ENCODE assay signal across 26 cellular contexts in genomic region chr22:39423976-39424375, GRCh38. TPM values are rescaled to one million over a fixed set of nuclear protein-coding genes. Genes with fewer than 3 reads are reported as not detected.
A peak's percentile ranks its signal among the peaks of the same experiment; 100 is the strongest.
DNase-seq lines count a peak whose midpoint lies in the region; FAIRE-seq and TF ChIP-seq lines count a peak whose summit lies in the region.
"Had no signal": no experiment of that assay in that cellular context is flagged by ENCODE, and none has a peak within 500 bp of the region (broad histone marks: within the 10 kb centered on the region; RNA-seq: fewer than 3 reads in every experiment).

No MANE protein-coding gene starts in this region.

- intact Hi-C loops in OCI-LY7 (cut with micrococcal nuclease; ENCODE audit: unreplicated experiment) = no loop called here
- intact Hi-C loops in activated T-helper 1 cell treated with anti-CD3 and anti-CD28 coated beads, Interleukin-12 subunit alpha, Interleukin-12 subunit beta, Interleukin-2, Interleukin-4 antibody, amounts not matched to agents 30 ng/mL and 10 ng/mL and 1 ng/mL, durations not matched to agents 14 hours and 24 hours and 36 hours (cut with micrococcal nuclease) = no loop called here

- no peak overlapping the region for H3K4me2 ChIP-seq in OCI-LY7 (ENCODE audit: low read length)
- H3K4me2 ChIP-seq: A549, BLaER1 had no signal

- no peaks in the 10 kb centered on the region for H4K20me1 ChIP-seq in OCI-LY7 (ENCODE audit: insufficient read depth, low read length)
- H4K20me1 ChIP-seq: BLaER1 had no signal

- no peaks in the 10 kb centered on the region for H3K4me1 ChIP-seq in HEK293 (ENCODE audit: control insufficient read depth, insufficient read depth, low read length)
- H3K4me1 ChIP-seq in OCI-LY7 (ENCODE audit: insufficient read depth, low read length, poor library complexity, severe bottlenecking) = peaks cover 2% of the 10 kb centered on the region
- H3K4me1 ChIP-seq: A549, BE2C had no signal

- CTCF ChIA-PET in HEK293 (lab: Yijun Ruan, JAX) (interaction anchor here (0.7 to 1.4 kb wide), 3 partner anchors 13 to 37 kb away, joined by 3 to 5 read pairs (median 4); partner anchors contain the start of gene TAB1), OCI-LY7 (lab: Charles Lee; ENCODE audit: unreplicated experiment) (no interaction called here)

- H3K27me3 Mint-ChIP-seq in activated T-helper 1 cell treated with anti-CD3 and anti-CD28 coated beads, Interleukin-12 subunit alpha, Interleukin-12 subunit beta, Interleukin-2, Interleukin-4 antibody, amounts not matched to agents 30 ng/mL and 10 ng/mL and 1 ng/mL, durations not matched to agents 14 hours and 24 hours and 36 hours (ENCODE audit: insufficient read depth) = no peaks in the 10 kb centered on the region
- H3K27me3 Mint-ChIP-seq: CD4-positive, alpha-beta memory T cell; CD4-positive, CD25-positive, alpha-beta regulatory T cell; CD8-positive, alpha-beta memory T cell had no signal

- H3K27ac Mint-ChIP-seq in activated T-helper 1 cell treated with anti-CD3 and anti-CD28 coated beads, Interleukin-12 subunit alpha, Interleukin-12 subunit beta, Interleukin-2, Interleukin-4 antibody, amounts not matched to agents 30 ng/mL and 10 ng/mL and 1 ng/mL, durations not matched to agents 14 hours and 24 hours and 36 hours = no peak overlapping the region
- H3K27ac Mint-ChIP-seq: CD14-positive monocyte; CD4-positive, CD25-positive, alpha-beta regulatory T cell; CD8-positive, alpha-beta memory T cell had no signal

- H3K9me3 ChIP-seq in HEK293 (ENCODE audit: control insufficient read depth, insufficient read depth, low read depth, low read length) = no peaks in the 10 kb centered on the region
- no peaks in the 10 kb centered on the region for H3K9me3 ChIP-seq in OCI-LY7 (ENCODE audit: low read length)
- H3K9me3 ChIP-seq: A549, BE2C, BLaER1 had no signal

- no peaks in the 10 kb centered on the region for H3K4me1 Mint-ChIP-seq in activated T-helper 1 cell treated with anti-CD3 and anti-CD28 coated beads, Interleukin-12 subunit alpha, Interleukin-12 subunit beta, Interleukin-2, Interleukin-4 antibody, amounts not matched to agents 30 ng/mL and 10 ng/mL and 1 ng/mL, durations not matched to agents 14 hours and 24 hours and 36 hours (ENCODE audit: low read depth)
- H3K4me1 Mint-ChIP-seq: CD14-positive monocyte; CD4-positive, alpha-beta memory T cell; CD8-positive, alpha-beta memory T cell had no signal

- TF ChIP-seq CTCF in HEK293 (tag by site-specific recombination; IDR thresholded peaks at IDR 0.05) = no peak
- no peak for TF ChIP-seq CTCF in OCI-LY7 (conservative IDR thresholded peaks at IDR 0.05; ENCODE audit: low read length)

- no peak overlapping the region for H3K4me3 Mint-ChIP-seq in activated T-helper 1 cell treated with anti-CD3 and anti-CD28 coated beads, Interleukin-12 subunit alpha, Interleukin-12 subunit beta, Interleukin-2, Interleukin-4 antibody, amounts not matched to agents 30 ng/mL and 10 ng/mL and 1 ng/mL, durations not matched to agents 14 hours and 24 hours and 36 hours
- H3K4me3 Mint-ChIP-seq: CD14-positive monocyte; CD4-positive, alpha-beta memory T cell; CD4-positive, CD25-positive, alpha-beta regulatory T cell; CD8-positive, alpha-beta memory T cell had no signal

- no peak for DNase-seq in OCI-LY7 (ENCODE audit: low spot score)
- DNase-seq in urothelium cell line (ENCODE audit: low spot score) = no peak
- no peak for DNase-seq in HT-29 (ENCODE audit: low spot score)
- no peak for DNase-seq in activated T-helper 1 cell treated with anti-CD3 and anti-CD28 coated beads, Interleukin-12 subunit alpha, Interleukin-12 subunit beta, Interleukin-2, Interleukin-4 antibody, amounts not matched to agents 30 ng/mL and 10 ng/mL and 1 ng/mL, durations not matched to agents 14 hours and 24 hours and 36 hours (ENCODE audit: low spot score)
- DNase-seq: ACHN; BE2C; C1 segment of cervical spinal cord; CD4-positive, alpha-beta memory T cell; CD4-positive, CD25-positive, alpha-beta regulatory T cell; COR-L47; DMS 273 treated with DMSO at 0.1 percent for 48 hours; DMS153; DMS53; DMS79; DND-41; EL; GDM1 had no signal

- peaks cover 15% of the 10 kb centered on the region for H3K36me3 Mint-ChIP-seq in activated T-helper 1 cell treated with anti-CD3 and anti-CD28 coated beads, Interleukin-12 subunit alpha, Interleukin-12 subunit beta, Interleukin-2, Interleukin-4 antibody, amounts not matched to agents 30 ng/mL and 10 ng/mL and 1 ng/mL, durations not matched to agents 14 hours and 24 hours and 36 hours (ENCODE audit: low read depth)

- H3K27ac ChIP-seq in HEK293 (ENCODE audit: extremely low read depth, low read depth, low read length) = no peak overlapping the region
- H3K27ac ChIP-seq in OCI-LY7 (ENCODE audit: low read depth, low read length, poor library complexity, severe bottlenecking) = no peak overlapping the region
- H3K27ac ChIP-seq: 22Rv1, A549, BLaER1 had no signal

- peak; percentile 79 for FAIRE-seq in urothelium cell line (lab: Jason Lieb, UNC)
- FAIRE-seq: A549, GM12878, GM12892, GM18507 had no signal

- H3K4me3 ChIP-seq in HEK293 (ENCODE audit: low read depth, low read length) (no peak overlapping the region), OCI-LY7 (ENCODE audit: low read depth, low read length, poor library complexity, severe bottlenecking) (no peak overlapping the region)
- H3K4me3 ChIP-seq: A549, BLaER1, GM12878 had no signal

- POLR2A ChIA-PET in HEK293 (lab: Yijun Ruan, JAX) (interaction anchor here (0.7 kb wide), 1 partner anchor 188 kb away, joined by 4 read pairs; no protein-coding TSS in a partner anchor), OCI-LY7 (lab: Charles Lee) (interaction anchor here (0.7 kb wide), 1 partner anchor 17 kb away, joined by 6 read pairs; no protein-coding TSS in a partner anchor)

- peaks cover 44 to 81% of the 10 kb centered on the region in 2 experiments; a peak in 2 of 3 replicates for H3K36me3 ChIP-seq in HEK293 (ENCODE audit: control insufficient read depth in 2 of 2, insufficient read depth in 1 of 2, low read length in 2 of 2)
- peaks cover 79% of the 10 kb centered on the region for H3K36me3 ChIP-seq in OCI-LY7 (ENCODE audit: insufficient read depth, low read length)

- no peak overlapping the region for H2AFZ ChIP-seq in OCI-LY7 (ENCODE audit: low read length)

- BruUV-seq in OCI-LY7 (replicated peaks; lab: Mats Ljungman, UMichigan) = TSS peak; percentile 63

- H3K79me2 ChIP-seq in OCI-LY7 (ENCODE audit: insufficient read depth, low read depth, low read length) = no peaks in the 10 kb centered on the region

- no peaks in the 10 kb centered on the region for H3K9me2 ChIP-seq in OCI-LY7 (ENCODE audit: insufficient read depth, low read length)

- H3K9me3 Mint-ChIP-seq in activated T-helper 1 cell treated with anti-CD3 and anti-CD28 coated beads, Interleukin-12 subunit alpha, Interleukin-12 subunit beta, Interleukin-2, Interleukin-4 antibody, amounts not matched to agents 30 ng/mL and 10 ng/mL and 1 ng/mL, durations not matched to agents 14 hours and 24 hours and 36 hours = no peaks in the 10 kb centered on the region
- H3K9me3 Mint-ChIP-seq: CD14-positive monocyte; CD4-positive, alpha-beta memory T cell; CD8-positive, alpha-beta memory T cell had no signal

TF ChIP-seq in HEK293, 187 proteins besides CTCF, POLR2A, EP300 and RAD21:
- TF ChIP-seq ZNF175 (tag by site-specific recombination; IDR thresholded peaks at IDR 0.05) (no peak), ZNF146 (tag by site-specific recombination; IDR thresholded peaks at IDR 0.05) (peak; percentile 90)

RNA-seq across cellular contexts. Expression of gene TAB1, which starts 24.4 kb away (rescaled TPM):
- 17.7 and 18.1 TPM in 2 replicates for total RNA-seq in OCI-LY7 (2014; rRNA removed; shearing (Covaris generic))
- total RNA-seq in OCI-LY7 (2022) = 36.5 and 38.2 TPM in 2 replicates
- 14.0 and 16.7 TPM in 2 replicates for total RNA-seq in HT-29 (2014; rRNA removed; shearing (Covaris generic))
- 23.5 and 27.7 TPM in 2 replicates for total RNA-seq in activated T-helper 1 cell treated with anti-CD3 and anti-CD28 coated beads, Interleukin-12 subunit alpha, Interleukin-12 subunit beta, Interleukin-2, Interleukin-4 antibody, amounts not matched to agents 30 ng/mL and 10 ng/mL and 1 ng/mL, durations not matched to agents 14 hours and 24 hours and 36 hours

RNA-seq across cellular contexts. Expression of gene MGAT3, which starts 32.8 kb away (rescaled TPM):
- 15.4 and 16.3 TPM in 2 replicates for total RNA-seq in OCI-LY7 (2014; rRNA removed; shearing (Covaris generic))
- 34.1 and 44.3 TPM in 2 replicates for total RNA-seq in OCI-LY7 (2022)
- 1.0 and 1.6 TPM in 2 replicates for total RNA-seq in HT-29 (2014; rRNA removed; shearing (Covaris generic))
- total RNA-seq in activated T-helper 1 cell treated with anti-CD3 and anti-CD28 coated beads, Interleukin-12 subunit alpha, Interleukin-12 subunit beta, Interleukin-2, Interleukin-4 antibody, amounts not matched to agents 30 ng/mL and 10 ng/mL and 1 ng/mL, durations not matched to agents 14 hours and 24 hours and 36 hours = 1.2 TPM in 2 replicates
